Comparison of ENCODE assay signal across 1 cellular context in genomic region chr3:48663489-48664312, GRCh38.
TF ChIP-seq lines count a peak whose summit lies in the region.

No MANE protein-coding gene starts in this region.

TF ChIP-seq in K562, 482 proteins besides CTCF, POLR2A, EP300 and RAD21 (continued from another document and continues in another):
- peak; percentile 96 for TF ChIP-seq MGA (IDR thresholded peaks at IDR 0.05)
- no peak for TF ChIP-seq ZNF165 (CRISPR knock-in tag; IDR thresholded peaks at IDR 0.05; ENCODE audit: borderline replicate concordance)
- TF ChIP-seq HNRNPLL (IDR thresholded peaks at IDR 0.05; ENCODE audit: low read depth, low read length, poor library complexity, severe bottlenecking), result peak; percentile 86
- no peak for TF ChIP-seq MCM7 (IDR thresholded peaks at IDR 0.05)
- TF ChIP-seq MYNN (IDR thresholded peaks at IDR 0.05), result 0 out of 2 replicates have a peak, but pooled peaks have one; percentile 47
- TF ChIP-seq MYNN (CRISPR knock-in tag; IDR thresholded peaks at IDR 0.05), result no peak
- TF ChIP-seq KDM4B (IDR thresholded peaks at IDR 0.05; ENCODE audit: borderline replicate concordance in 2 of 2, low read depth in 1 of 2), result no peak
- TF ChIP-seq PTBP1 (IDR thresholded peaks at IDR 0.05; ENCODE audit: low read depth, low read length), result no peak
- no peak for TF ChIP-seq BCL6 (CRISPR knock-in tag; IDR thresholded peaks at IDR 0.05)
- TF ChIP-seq TAF15 (IDR thresholded peaks at IDR 0.05; ENCODE audit: low read depth, low read length), result no peak
- 0 out of 4 replicates have a peak, but pooled peaks of 1 of the 2 experiments have one; percentile 55 for TF ChIP-seq UBTF (IDR thresholded peaks at IDR 0.05; ENCODE audit: borderline replicate concordance in 1 of 2, low read depth in 2 of 2, low read length in 2 of 2)
- TF ChIP-seq PREB (CRISPR knock-in tag; IDR thresholded peaks at IDR 0.05), result 0 out of 2 replicates have a peak, but pooled peaks have one; percentile 69
- no peak for TF ChIP-seq ZNF316 (IDR thresholded peaks at IDR 0.05)
- TF ChIP-seq ZNF175 (CRISPR knock-in tag; IDR thresholded peaks at IDR 0.05; ENCODE audit: low read depth), result no peak
- TF ChIP-seq RUNX1 (IDR thresholded peaks at IDR 0.05; ENCODE audit: low read depth), result no peak
- TF ChIP-seq ZNF224 (CRISPR knock-in tag; IDR thresholded peaks at IDR 0.05), result no peak; the same call in 1 of the 2 replicates
- no peak for TF ChIP-seq ZNF778 (CRISPR knock-in tag; IDR thresholded peaks at IDR 0.05)
- TF ChIP-seq TEAD1 (CRISPR knock-in tag; IDR thresholded peaks at IDR 0.05), result peak in 1 of 2 experiments; percentile 98; a peak in 2 of 4 replicates
- TF ChIP-seq GTF2A2 (tag; IDR thresholded peaks at IDR 0.05), result no peak
- no peak for TF ChIP-seq HNRNPH1 (optimal IDR thresholded peaks at IDR 0.05; ENCODE audit: low read depth, low read length)
- no peak for TF ChIP-seq NUFIP1 (IDR thresholded peaks at IDR 0.05; ENCODE audit: partially characterized antibody)
- no peak for TF ChIP-seq DACH1 (IDR thresholded peaks at IDR 0.05; ENCODE audit: partially characterized antibody)
- no peak for TF ChIP-seq ZFP30 (CRISPR knock-in tag; IDR thresholded peaks at IDR 0.05; ENCODE audit: borderline replicate concordance)
- peak; percentile 10 for TF ChIP-seq SP2 (IDR thresholded peaks at IDR 0.05; ENCODE audit: extremely low read depth, low read depth, low read length, poor library complexity, severe bottlenecking)
- TF ChIP-seq CTCFL (IDR thresholded peaks at IDR 0.05; ENCODE audit: borderline replicate concordance, insufficient read depth, low read depth, low read length, poor library complexity, severe bottlenecking), result peak; percentile 72
- no peak for TF ChIP-seq ZNF217 (CRISPR knock-in tag; IDR thresholded peaks at IDR 0.05)
- TF ChIP-seq KAT8 (IDR thresholded peaks at IDR 0.05; ENCODE audit: low read depth), result no peak
- no peak for TF ChIP-seq PRMT5 (CRISPR knock-in tag; IDR thresholded peaks at IDR 0.05)
- TF ChIP-seq ILF3 (IDR thresholded peaks at IDR 0.05; ENCODE audit: borderline replicate concordance), result 0 out of 2 replicates have a peak, but pooled peaks have one; percentile 45
- no peak for TF ChIP-seq NR1H2 (CRISPR knock-in tag; IDR thresholded peaks at IDR 0.05)
- TF ChIP-seq RBM39 (optimal IDR thresholded peaks at IDR 0.05; ENCODE audit: low read depth, low read length), result no peak
- TF ChIP-seq ZNF436 (CRISPR knock-in tag; IDR thresholded peaks at IDR 0.05), result no peak
- peak; percentile 53 for TF ChIP-seq TBP (optimal IDR thresholded peaks at IDR 0.05; ENCODE audit: low read depth, low read length)
- TF ChIP-seq MTA1 (IDR thresholded peaks at IDR 0.05; ENCODE audit: borderline replicate concordance), result no peak
- TF ChIP-seq ZNF318 (IDR thresholded peaks at IDR 0.05; ENCODE audit: borderline replicate concordance in 1 of 2, low read depth in 1 of 2), result no peak
